In genomic region chr14:88005050-88005481, GRCh38 we compare ENCODE assay signal across 9 cellular contexts. TPM values are rescaled to one million over a fixed set of nuclear protein-coding genes. Genes with fewer than 3 reads are reported as not detected.
DNase-seq lines count a peak whose midpoint lies in the region; ATAC-seq, FAIRE-seq and TF ChIP-seq lines count a peak whose summit lies in the region.
"Had no signal": no experiment of that assay in that cellular context is flagged by ENCODE, and none has a peak within 500 bp of the region (broad histone marks: within the 10 kb centered on the region; RNA-seq: fewer than 3 reads in every experiment).

A gene with protein sequence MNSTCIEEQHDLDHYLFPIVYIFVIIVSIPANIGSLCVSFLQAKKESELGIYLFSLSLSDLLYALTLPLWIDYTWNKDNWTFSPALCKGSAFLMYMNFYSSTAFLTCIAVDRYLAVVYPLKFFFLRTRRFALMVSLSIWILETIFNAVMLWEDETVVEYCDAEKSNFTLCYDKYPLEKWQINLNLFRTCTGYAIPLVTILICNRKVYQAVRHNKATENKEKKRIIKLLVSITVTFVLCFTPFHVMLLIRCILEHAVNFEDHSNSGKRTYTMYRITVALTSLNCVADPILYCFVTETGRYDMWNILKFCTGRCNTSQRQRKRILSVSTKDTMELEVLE (plus strand): TSS chr14:88005135. CDS start chr14:88010848, 5,713 bp downstream.

- ATAC-seq in GM18499 (IDR thresholded peaks at IDR 0.05; ENCODE audit: insufficient read depth, unreplicated experiment): peak; percentile 52
- peak; percentile 76 for ATAC-seq in GM21528 (IDR thresholded peaks at IDR 0.05; ENCODE audit: low FRiP score, unreplicated experiment)
- ATAC-seq in GM12878: peak; percentile 74
- peak; percentile 40 for ATAC-seq in stimulated activated naive CD8-positive, alpha-beta T cell treated with anti-CD3 and anti-CD28 coated beads, Interleukin-15, Interleukin-2, amounts not matched to agents 100 U/mL and 50 U/mL, for 24 hours

- RAD21 ChIA-PET in GM12878 (lab: Charles Lee; ENCODE audit: unreplicated experiment): interaction anchor here (0.9 to 6.3 kb wide), 3 partner anchors 10 to 55 kb away, joined by 3 to 107 read pairs (median 6); partner anchors contain the start of gene GALC

- no peak for TF ChIP-seq CTCF in GM12878 (IDR thresholded peaks at IDR 0.05 in 2 of 3, conservative IDR thresholded peaks at IDR 0.05 in 1 of 3; ENCODE audit: control insufficient read depth in 2 of 3, extremely low read depth in 1 of 3, insufficient read depth in 1 of 3, low read depth in 3 of 3, low read length in 3 of 3)

- H3K9me3 ChIP-seq in GM12878 (replicated peaks; ENCODE audit: control insufficient read depth, insufficient read depth, low read length): no peaks in the 10 kb centered on the region; the same call in 2 of the 3 replicates

- FAIRE-seq in GM12878 (lab: Jason Lieb, UNC): no peak

- SMC1A ChIA-PET in GM12878 (lab: Charles Lee; ENCODE audit: uncharacterized antibody, unreplicated experiment): interaction anchor here (1.3 to 9.7 kb wide), 5 partner anchors 10 to 184 kb away, joined by 4 to 158 read pairs (median 5); partner anchors contain the start of gene GALC

- in situ Hi-C loops in GM12878 (cut with MboI): no loop called here

- peak within 1 kb of the TSS; percentile 80 for H3K9ac ChIP-seq in GM12878 (ENCODE audit: control insufficient read depth, insufficient read depth, low read length)

- no TSS peak for BruUV-seq in GM12878 (replicated peaks; lab: Mats Ljungman, UMichigan)

- no peaks in the 10 kb centered on the region for H3K36me3 ChIP-seq in GM12878 (ENCODE audit: control insufficient read depth in 2 of 2, insufficient read depth in 2 of 2, low read length in 1 of 2)

- no peaks in the 10 kb centered on the region for H4K20me1 ChIP-seq in GM12878 (ENCODE audit: control insufficient read depth, insufficient read depth)

- H3K79me2 ChIP-seq in GM12878 (ENCODE audit: control insufficient read depth, insufficient read depth, low read length): peaks cover 42% of the 10 kb centered on the region

- H3K4me2 ChIP-seq in GM12878 (ENCODE audit: control insufficient read depth, insufficient read depth): peak within 1 kb of the TSS; percentile 81

- POLR2A ChIA-PET in GM12878 (lab: Charles Lee): interaction anchor here (10.0 kb wide), 1 partner anchor 11 kb away, joined by 122 read pairs; the partner anchor contains the start of gene GALC

- 0% methylated on average over 3 of the region's 3 CpGs for WGBS in GM12878 (ENCODE audit: insufficient coverage, insufficient replicate concordance, low lambda C conversion rate, missing lambda C conversion rate)

- CTCF ChIA-PET in GM12878 (lab: Yijun Ruan, JAX): interaction anchor here (0.8 to 1.9 kb wide), 4 partner anchors 9 to 59 kb away, joined by 4 to 8 read pairs (median 6); partner anchors contain the start of gene GALC

- no peak for TF ChIP-seq EP300 in GM12878 (IDR thresholded peaks at IDR 0.05; ENCODE audit: borderline replicate concordance in 1 of 2, control insufficient read depth in 1 of 2, low read depth in 2 of 2, low read length in 2 of 2)

- DNase-seq in KG1 (lab: John Stamatoyannopoulos, UW) (peak; percentile 38), GM12878 (ENCODE audit: low read depth, low spot score) (peak; percentile 69), NCI-H128 (lab: John Stamatoyannopoulos, UW; ENCODE audit: unreplicated experiment) (no peak), DMS 273 treated with DMSO at 0.1 percent for 48 hours (lab: John Stamatoyannopoulos, UW) (no peak), T1000 (lab: John Stamatoyannopoulos, UW) (no peak)
- DNase-seq in stimulated activated naive CD8-positive, alpha-beta T cell treated with anti-CD3 and anti-CD28 coated beads, Interleukin-15, Interleukin-2, amounts not matched to agents 100 U/mL and 50 U/mL, for 24 hours: no peak

- no peaks in the 10 kb centered on the region for H3K27me3 ChIP-seq in GM12878 (replicated peaks in 1 of 2; ENCODE audit: control insufficient read depth in 2 of 2, insufficient read depth in 2 of 2, low read length in 1 of 2)

- H2AFZ ChIP-seq in GM12878 (ENCODE audit: control insufficient read depth, low read depth, low read length): peak within 1 kb of the TSS; percentile 73

- peaks cover 16% of the 10 kb centered on the region for H3K4me1 ChIP-seq in GM12878 (ENCODE audit: control insufficient read depth, insufficient read depth, low read length)

- TF ChIP-seq RAD21 in GM12878 (IDR thresholded peaks at IDR 0.05; ENCODE audit: insufficient read depth, low read depth, low read length): no peak

- peak; percentile 57 for TF ChIP-seq POLR2A in GM12878 (IDR thresholded peaks at IDR 0.05; ENCODE audit: low read depth, low read length)

- H3K4me3 ChIP-seq in GM12878: peak within 1 kb of the TSS; percentile 72

- peak within 1 kb of the TSS; percentile 87 for H3K27ac ChIP-seq in GM12878 (ENCODE audit: control insufficient read depth, insufficient read depth)

- intact Hi-C loops in GM12878 (cut with micrococcal nuclease; ENCODE audit: unreplicated experiment): loop anchor here (1.0 kb wide), 1 partner anchor 10 kb away; no protein-coding TSS in a partner anchor

TF ChIP-seq in GM12878, 131 proteins besides CTCF, POLR2A, EP300 and RAD21 (continues in another document):
- TF ChIP-seq SUZ12 (IDR thresholded peaks at IDR 0.05; ENCODE audit: unreplicated experiment): no peak
- 0 out of 2 replicates have a peak, but pooled peaks have one; percentile 13 for TF ChIP-seq ATF7 (IDR thresholded peaks at IDR 0.05; ENCODE audit: low read depth)
- TF ChIP-seq RCOR1 (conservative IDR thresholded peaks at IDR 0.05; ENCODE audit: low read depth, low read length): 0 out of 2 replicates have a peak, but pooled peaks have one; percentile 19
- peak; percentile 18; the same call in 1 of the 2 replicates for TF ChIP-seq NFIC (IDR thresholded peaks at IDR 0.05; ENCODE audit: low read depth, low read length)
- peak; percentile 93 for TF ChIP-seq POLR2AphosphoS5 (IDR thresholded peaks at IDR 0.05; ENCODE audit: low read length)
- 0 out of 2 replicates have a peak, but pooled peaks have one; percentile 61 for TF ChIP-seq PML (IDR thresholded peaks at IDR 0.05; ENCODE audit: low read length)
- 0 out of 2 replicates have a peak, but pooled peaks have one; percentile 56 for TF ChIP-seq CBFB (IDR thresholded peaks at IDR 0.05; ENCODE audit: low read depth)
- TF ChIP-seq, protein P1, sequence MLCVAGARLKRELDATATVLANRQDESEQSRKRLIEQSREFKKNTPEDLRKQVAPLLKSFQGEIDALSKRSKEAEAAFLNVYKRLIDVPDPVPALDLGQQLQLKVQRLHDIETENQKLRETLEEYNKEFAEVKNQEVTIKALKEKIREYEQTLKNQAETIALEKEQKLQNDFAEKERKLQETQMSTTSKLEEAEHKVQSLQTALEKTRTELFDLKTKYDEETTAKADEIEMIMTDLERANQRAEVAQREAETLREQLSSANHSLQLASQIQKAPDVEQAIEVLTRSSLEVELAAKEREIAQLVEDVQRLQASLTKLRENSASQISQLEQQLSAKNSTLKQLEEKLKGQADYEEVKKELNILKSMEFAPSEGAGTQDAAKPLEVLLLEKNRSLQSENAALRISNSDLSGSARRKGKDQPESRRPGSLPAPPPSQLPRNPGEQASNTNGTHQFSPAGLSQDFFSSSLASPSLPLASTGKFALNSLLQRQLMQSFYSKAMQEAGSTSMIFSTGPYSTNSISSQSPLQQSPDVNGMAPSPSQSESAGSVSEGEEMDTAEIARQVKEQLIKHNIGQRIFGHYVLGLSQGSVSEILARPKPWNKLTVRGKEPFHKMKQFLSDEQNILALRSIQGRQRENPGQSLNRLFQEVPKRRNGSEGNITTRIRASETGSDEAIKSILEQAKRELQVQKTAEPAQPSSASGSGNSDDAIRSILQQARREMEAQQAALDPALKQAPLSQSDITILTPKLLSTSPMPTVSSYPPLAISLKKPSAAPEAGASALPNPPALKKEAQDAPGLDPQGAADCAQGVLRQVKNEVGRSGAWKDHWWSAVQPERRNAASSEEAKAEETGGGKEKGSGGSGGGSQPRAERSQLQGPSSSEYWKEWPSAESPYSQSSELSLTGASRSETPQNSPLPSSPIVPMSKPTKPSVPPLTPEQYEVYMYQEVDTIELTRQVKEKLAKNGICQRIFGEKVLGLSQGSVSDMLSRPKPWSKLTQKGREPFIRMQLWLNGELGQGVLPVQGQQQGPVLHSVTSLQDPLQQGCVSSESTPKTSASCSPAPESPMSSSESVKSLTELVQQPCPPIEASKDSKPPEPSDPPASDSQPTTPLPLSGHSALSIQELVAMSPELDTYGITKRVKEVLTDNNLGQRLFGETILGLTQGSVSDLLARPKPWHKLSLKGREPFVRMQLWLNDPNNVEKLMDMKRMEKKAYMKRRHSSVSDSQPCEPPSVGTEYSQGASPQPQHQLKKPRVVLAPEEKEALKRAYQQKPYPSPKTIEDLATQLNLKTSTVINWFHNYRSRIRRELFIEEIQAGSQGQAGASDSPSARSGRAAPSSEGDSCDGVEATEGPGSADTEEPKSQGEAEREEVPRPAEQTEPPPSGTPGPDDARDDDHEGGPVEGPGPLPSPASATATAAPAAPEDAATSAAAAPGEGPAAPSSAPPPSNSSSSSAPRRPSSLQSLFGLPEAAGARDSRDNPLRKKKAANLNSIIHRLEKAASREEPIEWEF (IDR thresholded peaks at IDR 0.05; ENCODE audit: insufficient replicate concordance, low read depth, low read length): peak; percentile 23

RNA-seq across cellular contexts. Expression of the gene that starts here (rescaled TPM):
- total RNA-seq in GM12878 (2013; cell fraction: nucleolus; rRNA removed): 50.5 and 54.0 TPM in 2 replicates
- total RNA-seq in GM12878 (2014; rRNA removed): 11.5 and 14.0 TPM in 2 replicates
- total RNA-seq in GM12878 (2014; rRNA removed; fragmentation: Illumina TruSeq; extraction: Trizol): 11.6 and 12.7 TPM in 2 replicates
- 7.3 and 8.2 TPM in 2 replicates for total RNA-seq in GM12878 (2021)
- 2.5 TPM for polyA plus RNA-seq in GM12878 (2011; ENCODE audit: low read depth)
- 14.7 and 25.1 TPM in 2 replicates for polyA plus RNA-seq in GM12878 (2011; rRNA removed)
- polyA plus RNA-seq in GM12878 (2011; cell fraction: cytosol; rRNA removed): 4.3 and 6.1 TPM in 2 replicates
- polyA plus RNA-seq in GM12878 (2011; cell fraction: nucleus; rRNA removed): 9.3 and 11.4 TPM in 2 replicates
- 3.5 and 6.0 TPM in 2 replicates for polyA plus RNA-seq in GM12878 (2012)
- 9.3 and 12.2 TPM in 2 replicates for polyA plus RNA-seq in GM12878 (2014; fragmentation: Illumina TruSeq; extraction: Trizol)
- 10 to 100 TPM in 1 of 2 experiments, 1 to 10 TPM in 1; 9.4 to 12.1 TPM for polyA plus RNA-seq in GM12878 (2014; fragmentation: Nextera tagmentation; extraction: Ambion mirVana)
- polyA plus RNA-seq in GM12878 (2014; rRNA removed): 3.7 and 4.4 TPM in 2 replicates
- polyA plus RNA-seq in GM12878 (2016; fragmentation: Nextera tagmentation; extraction: Ambion mirVana): 1 to 10 TPM; 6.6 to 7.9 TPM
- polyA minus RNA-seq in GM12878 (2011; rRNA and poly(A)+ RNA removed): 20.1 and 30.4 TPM in 2 replicates
- 3.6 and 6.1 TPM in 2 replicates for polyA minus RNA-seq in GM12878 (2011; cell fraction: cytosol; rRNA and poly(A)+ RNA removed)
- polyA minus RNA-seq in GM12878 (2011; cell fraction: nucleus; rRNA and poly(A)+ RNA removed): 17.3 and 22.3 TPM in 2 replicates
- total RNA-seq: neural crest cell had no signal

Comparison
In these comparisons a context has a peak if more than half of its experiments do, and no peak if none do; other contexts are left out.
1. DNase-seq: peak in KG1 (single experiment) and GM12878 (single experiment); none in stimulated activated naive CD8-positive, alpha-beta T cell treated with anti-CD3 and anti-CD28 coated beads, Interleukin-15, Interleukin-2, amounts not matched to agents 100 U/mL and 50 U/mL, for 24 hours (single experiment), NCI-H128 (single experiment), DMS 273 treated with DMSO at 0.1 percent for 48 hours (single experiment) and T1000 (single experiment).
2. Peak in every context shown above with its lines, with median percentiles within 50 percentile points of each other: ATAC-seq.